8 cellular contexts compared by ENCODE assay signal in the genomic region with DNA sequence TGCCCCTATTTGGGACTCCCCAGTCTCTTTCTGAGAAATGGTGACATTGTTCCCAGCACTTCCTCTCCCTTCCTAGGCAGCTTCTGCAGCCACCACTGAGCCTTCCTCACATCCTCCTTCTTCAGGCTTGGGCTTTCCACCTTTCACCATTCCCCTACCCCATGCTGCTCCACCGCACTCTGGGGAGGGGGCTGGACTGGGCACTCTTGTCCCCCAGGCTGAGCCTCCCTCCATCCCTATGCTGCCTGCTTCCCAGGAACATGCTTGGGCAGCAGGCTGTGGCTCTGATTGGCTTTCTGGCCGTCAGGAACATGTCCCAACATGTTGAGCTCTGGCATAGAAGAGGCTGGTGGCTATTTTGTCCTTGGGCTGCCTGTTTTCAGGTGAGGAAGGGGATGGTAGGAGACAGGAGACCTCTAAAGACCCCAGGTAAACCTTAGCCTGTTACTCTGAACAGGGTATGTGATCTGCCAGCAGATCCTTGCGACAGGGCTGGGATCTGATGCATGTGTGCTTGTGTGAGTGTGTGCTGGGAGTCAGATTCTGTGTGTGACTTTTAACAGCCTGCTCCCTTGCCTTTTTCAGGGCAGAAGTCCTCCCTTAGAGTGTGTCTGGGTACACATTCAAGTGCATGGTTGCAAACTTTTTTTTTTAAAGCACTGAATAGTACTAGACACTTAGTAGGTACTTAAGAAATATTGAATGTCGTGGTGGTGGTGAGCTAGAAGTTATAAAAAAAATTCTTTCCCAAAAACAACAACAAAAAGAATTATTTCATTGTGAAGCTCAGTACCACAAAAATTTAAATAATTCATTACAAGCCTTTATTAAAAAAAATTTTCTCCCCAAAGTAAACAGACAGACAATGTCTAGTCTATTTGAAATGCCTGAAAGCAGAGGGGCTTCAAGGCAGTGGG. TPM values are rescaled to one million over a fixed set of nuclear protein-coding genes. Genes with fewer than 3 reads are reported as not detected.
DNase-seq lines count a peak whose midpoint lies in the region; ATAC-seq and TF ChIP-seq lines count a peak whose summit lies in the region.

No MANE protein-coding gene starts in this region.

- H3K27ac ChIP-seq in SU-DHL-6 (ENCODE audit: low read depth, low read length) (no peak overlapping the region), temporal lobe (ENCODE audit: low read depth, low read length) (peak overlapping the region; percentile 83)

- peaks cover 15% of the 10 kb centered on the region for H3K27me3 Mint-ChIP-seq in activated T-cell treated with anti-CD3 and anti-CD28 coated beads, Interleukin-2, amount 50 U/mL, for 24 hours

- ATAC-seq in GM21360 (IDR thresholded peaks at IDR 0.05; ENCODE audit: unreplicated experiment), result no peak

- H3K4me2 ChIP-seq in SU-DHL-6 (ENCODE audit: low read depth, low read length, poor library complexity, severe bottlenecking), result no peak overlapping the region

- no peaks in the 10 kb centered on the region for H3K36me3 ChIP-seq in SU-DHL-6 (ENCODE audit: low read length)

- no peaks in the 10 kb centered on the region for H3K9me3 Mint-ChIP-seq in activated T-cell treated with anti-CD3 and anti-CD28 coated beads, Interleukin-2, amount 50 U/mL, for 24 hours

- no peaks in the 10 kb centered on the region for H3K79me2 ChIP-seq in SU-DHL-6 (ENCODE audit: insufficient read depth, low read length)

- no peaks in the 10 kb centered on the region for H4K20me1 ChIP-seq in SU-DHL-6 (ENCODE audit: low read depth, low read length)

- no peak overlapping the region for H2AFZ ChIP-seq in SU-DHL-6 (ENCODE audit: low read depth, low read length, severe bottlenecking)

- no peaks in the 10 kb centered on the region for H3K27me3 ChIP-seq in SU-DHL-6 (ENCODE audit: low read length)

- H3K9ac ChIP-seq in SU-DHL-6 (ENCODE audit: low read length), result peak overlapping the region; percentile 12; the same call in 1 of the 2 replicates

- peaks cover 16% of the 10 kb centered on the region for H3K36me3 Mint-ChIP-seq in activated T-cell treated with anti-CD3 and anti-CD28 coated beads, Interleukin-2, amount 50 U/mL, for 24 hours (ENCODE audit: low read depth)

- H3K27ac Mint-ChIP-seq in activated T-cell treated with anti-CD3 and anti-CD28 coated beads, Interleukin-2, amount 50 U/mL, for 24 hours, result peak overlapping the region; percentile 7

- no peaks in the 10 kb centered on the region for H3K9me2 ChIP-seq in SU-DHL-6 (replicated peaks; ENCODE audit: insufficient read depth, low read length)

- H3F3A ChIP-seq in SU-DHL-6 (ENCODE audit: insufficient read depth), result peaks cover 19% of the 10 kb centered on the region

- H3K4me3 ChIP-seq in SU-DHL-6 (ENCODE audit: insufficient read depth, low read length, poor library complexity, severe bottlenecking), result no peak overlapping the region

- no peak for DNase-seq in activated T-cell treated with anti-CD3 and anti-CD28 coated beads, Interleukin-2, amount 50 U/mL, for 24 hours
- DNase-seq in activated T-cell treated with anti-CD3 and anti-CD28 coated beads, Interleukin-2, amount 50 U/mL, for 48 hours, result no peak
- DNase-seq in foreskin melanocyte (peak; percentile 29), GM03348 (ENCODE audit: low spot score) (no peak)
- no peak for DNase-seq in effector CD4-positive, alpha-beta T cell

- H3K4me3 Mint-ChIP-seq in activated T-cell treated with anti-CD3 and anti-CD28 coated beads, Interleukin-2, amount 50 U/mL, for 24 hours, result no peak overlapping the region

- H3K4me1 Mint-ChIP-seq in activated T-cell treated with anti-CD3 and anti-CD28 coated beads, Interleukin-2, amount 50 U/mL, for 24 hours (ENCODE audit: low read depth), result peaks cover 38% of the 10 kb centered on the region

- no peaks in the 10 kb centered on the region for H3K9me3 ChIP-seq in SU-DHL-6 (ENCODE audit: insufficient read depth, low read length)

- TF ChIP-seq CTCF in SU-DHL-6 (IDR thresholded peaks at IDR 0.05; ENCODE audit: insufficient read depth, low read length, poor library complexity, severe bottlenecking), result no peak

RNA-seq across cellular contexts. Expression of a gene that starts 2.1 kb away (rescaled TPM):
- 2.2 TPM for total RNA-seq in temporal lobe

RNA-seq across cellular contexts. Expression of a gene that starts 21.2 kb away (rescaled TPM):
- under 0.01 TPM for total RNA-seq in temporal lobe
